In the genomic region with DNA sequence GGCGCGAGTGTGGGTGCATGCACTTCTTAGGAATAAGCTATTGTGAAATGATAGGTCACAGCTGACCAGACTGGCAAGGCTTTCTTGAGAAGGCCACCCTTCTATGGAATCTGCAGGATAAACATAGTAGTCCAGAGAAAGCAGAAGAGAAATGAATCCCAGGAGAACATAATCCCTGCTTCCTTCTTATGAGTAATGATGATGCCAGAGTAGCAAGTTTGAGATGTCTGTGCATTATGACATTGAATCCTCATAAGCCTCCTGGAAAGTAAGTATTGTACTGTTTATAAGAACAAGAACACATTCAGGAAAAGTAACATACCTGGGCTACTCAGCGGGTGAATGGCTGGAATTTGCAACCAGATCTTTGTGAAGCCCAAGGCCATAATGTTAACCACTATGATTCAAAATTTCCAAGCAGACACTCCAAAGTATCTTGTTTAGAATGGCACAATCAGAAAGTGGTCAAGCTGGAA, we compare ENCODE assay signal across 19 cellular contexts.
DNase-seq lines count a peak whose midpoint lies in the region; ATAC-seq, FAIRE-seq and TF ChIP-seq lines count a peak whose summit lies in the region.
"Had no signal": no experiment of that assay in that cellular context is flagged by ENCODE, and none has a peak within 500 bp of the region (broad histone marks: within the 10 kb centered on the region; RNA-seq: fewer than 3 reads in every experiment).

No MANE protein-coding gene starts in this region.

- TF ChIP-seq CTCF in fibroblast of villous mesenchyme (IDR thresholded peaks at IDR 0.05; ENCODE audit: insufficient read depth, low read depth, low read length): no peak
- no peak for TF ChIP-seq CTCF in kidney (IDR thresholded peaks at IDR 0.05; ENCODE audit: borderline replicate concordance, extremely low read depth, insufficient read depth)

- H3K4me1 ChIP-seq in kidney (ENCODE audit: control insufficient read depth in 1 of 2, insufficient read depth in 1 of 2, low read depth in 1 of 2, low read length in 2 of 2): no peaks in the 10 kb centered on the region
- H3K4me1 ChIP-seq: BE2C, colonic mucosa had no signal

- no peaks in the 10 kb centered on the region for H3K9me3 Mint-ChIP-seq in activated T-helper 17 cell treated with anti-CD3 and anti-CD28 coated beads, Interleukin-2, amount 50 U/mL, for 72 hours
- H3K9me3 Mint-ChIP-seq: natural killer cell treated with Interleukin-12 subunit alpha and Interleukin-12 subunit beta and Interleukin-15 and Interleukin-18, amount 100 ng/mL, for 72 hours had no signal

- intact Hi-C loops in kidney (cut with DNase I): no loop called here

- no peak overlapping the region for H3K9ac ChIP-seq in kidney (ENCODE audit: low read length in 2 of 2)
- H3K9ac ChIP-seq: KMS-11 had no signal

- H3K36me3 ChIP-seq in kidney (ENCODE audit: control insufficient read depth in 1 of 2, insufficient read depth in 2 of 2, low read length in 2 of 2): no peaks in the 10 kb centered on the region
- H3K36me3 ChIP-seq: BE2C, colonic mucosa had no signal

- no peak for ATAC-seq in activated T-helper 17 cell treated with anti-CD3 and anti-CD28 coated beads, Interleukin-2, amount 50 U/mL, for 72 hours (replicated peaks)
- ATAC-seq: natural killer cell treated with Interleukin-12 subunit alpha and Interleukin-12 subunit beta and Interleukin-15 and Interleukin-18, amount 100 ng/mL, for 72 hours had no signal

- H3K27me3 Mint-ChIP-seq in activated T-helper 17 cell treated with anti-CD3 and anti-CD28 coated beads, Interleukin-2, amount 50 U/mL, for 72 hours: peaks cover 4% of the 10 kb centered on the region
- H3K27me3 Mint-ChIP-seq: natural killer cell treated with Interleukin-12 subunit alpha and Interleukin-12 subunit beta and Interleukin-15 and Interleukin-18, amount 100 ng/mL, for 72 hours; progenitor cell of endocrine pancreas had no signal

- no peaks in the 10 kb centered on the region for H3K9me3 ChIP-seq in kidney (ENCODE audit: control insufficient read depth in 1 of 2, low read length in 2 of 2)
- H3K9me3 ChIP-seq: BE2C, colonic mucosa had no signal

- no peak overlapping the region for H3K4me3 Mint-ChIP-seq in activated T-helper 17 cell treated with anti-CD3 and anti-CD28 coated beads, Interleukin-2, amount 50 U/mL, for 72 hours
- H3K4me3 Mint-ChIP-seq: natural killer cell treated with Interleukin-12 subunit alpha and Interleukin-12 subunit beta and Interleukin-15 and Interleukin-18, amount 100 ng/mL, for 72 hours had no signal

- no peaks in the 10 kb centered on the region for H3K36me3 Mint-ChIP-seq in activated T-helper 17 cell treated with anti-CD3 and anti-CD28 coated beads, Interleukin-2, amount 50 U/mL, for 72 hours (ENCODE audit: low read depth)
- H3K36me3 Mint-ChIP-seq: natural killer cell treated with Interleukin-12 subunit alpha and Interleukin-12 subunit beta and Interleukin-15 and Interleukin-18, amount 100 ng/mL, for 72 hours had no signal

- no peaks in the 10 kb centered on the region for H3K4me1 Mint-ChIP-seq in activated T-helper 17 cell treated with anti-CD3 and anti-CD28 coated beads, Interleukin-2, amount 50 U/mL, for 72 hours

- no peak overlapping the region for H3K27ac Mint-ChIP-seq in activated T-helper 17 cell treated with anti-CD3 and anti-CD28 coated beads, Interleukin-2, amount 50 U/mL, for 72 hours
- H3K27ac Mint-ChIP-seq: natural killer cell treated with Interleukin-12 subunit alpha and Interleukin-12 subunit beta and Interleukin-15 and Interleukin-18, amount 100 ng/mL, for 72 hours; progenitor cell of endocrine pancreas had no signal

- H3K4me3 ChIP-seq in fibroblast of villous mesenchyme (ENCODE audit: low read depth, low read length) (no peak overlapping the region), skeletal muscle cell (ENCODE audit: low read depth, low read length) (no peak overlapping the region), kidney (ENCODE audit: low read length in 2 of 2) (no peak overlapping the region)
- H3K4me3 ChIP-seq: colonic mucosa, SK-N-MC had no signal

- no peak overlapping the region for H3K27ac ChIP-seq in kidney (ENCODE audit: low read depth in 2 of 2, low read length in 2 of 2)
- H3K27ac ChIP-seq: colonic mucosa, KMS-11, SK-N-MC had no signal

- DNase-seq in HPDE6-E6E7 (ENCODE audit: extremely low spot score): peak; percentile 54
- DNase-seq in amniotic stem cell (lab: John Stamatoyannopoulos, UW): peak; percentile 60
- DNase-seq in fibroblast of villous mesenchyme (ENCODE audit: low read depth): peak; percentile 70
- DNase-seq in skeletal muscle cell (ENCODE audit: low read depth): peak; percentile 56
- DNase-seq in kidney: no peak
- DNase-seq in effector CD4-positive, alpha-beta T cell: no peak
- DNase-seq in NCI-H128 (lab: John Stamatoyannopoulos, UW; ENCODE audit: unreplicated experiment): no peak
- DNase-seq: activated gamma-delta T cell; amygdala; BE2C; colonic mucosa; NCI-H1105; stimulated activated CD4-positive, alpha-beta T cell treated with anti-CD3 and anti-CD28 coated beads, Interleukin-12 subunit alpha, Interleukin-12 subunit beta, amount 100 ng/mL, for 4 hours had no signal

- no peak for FAIRE-seq in kidney (lab: Jason Lieb, UNC)
- FAIRE-seq: G401.6 had no signal

Comparison
In these comparisons a context has a peak if more than half of its experiments do, and no peak if none do; other contexts are left out.
1. DNase-seq: peak in HPDE6-E6E7 (single experiment), amniotic stem cell (single experiment), fibroblast of villous mesenchyme (single experiment) and skeletal muscle cell (single experiment); none in kidney (single experiment), effector CD4-positive, alpha-beta T cell (single experiment) and NCI-H128 (single experiment).